Comparison of ENCODE assay signal across 21 cellular contexts in genomic region chr2:62343206-62343605, GRCh38.
DNase-seq lines count a peak whose midpoint lies in the region; ATAC-seq, FAIRE-seq and TF ChIP-seq lines count a peak whose summit lies in the region.
"Had no signal": no experiment of that assay in that cellular context is flagged by ENCODE, and none has a peak within 500 bp of the region (broad histone marks: within the 10 kb centered on the region; RNA-seq: fewer than 3 reads in every experiment).

No MANE protein-coding gene starts in this region.

- POLR2A ChIA-PET in GM12878 (lab: Charles Lee), result no interaction called here

- no peak overlapping the region for H3K4me3 ChIP-seq in OCI-LY3 (ENCODE audit: low read length)
- H3K4me3 ChIP-seq in GM12878, result no peak overlapping the region
- H3K4me3 ChIP-seq: MG63 had no signal

- no peak overlapping the region for H2AFZ ChIP-seq in OCI-LY3 (ENCODE audit: low read depth, low read length)
- H2AFZ ChIP-seq in GM12878 (ENCODE audit: control insufficient read depth, low read depth, low read length), result no peak overlapping the region; the same call in 1 of the 2 replicates

- in situ Hi-C loops in GM12878 (cut with MboI), result no loop called here

- H3K27me3 Mint-ChIP-seq in activated naive CD4-positive, alpha-beta T cell treated with anti-CD3 and anti-CD28 coated beads, Interleukin-2, amount 50 U/mL, for 24 hours, result no peaks in the 10 kb centered on the region
- H3K27me3 Mint-ChIP-seq in nephron progenitor cell (ENCODE audit: low read depth, poor library complexity), result no peaks in the 10 kb centered on the region
- H3K27me3 Mint-ChIP-seq: CD4-positive, alpha-beta memory T cell had no signal

- H3K4me1 ChIP-seq in OCI-LY3 (ENCODE audit: low read length) (peaks cover 31% of the 10 kb centered on the region), GM12878 (ENCODE audit: control insufficient read depth, insufficient read depth, low read length) (peaks cover 56% of the 10 kb centered on the region)

- H3K9ac ChIP-seq in OCI-LY3 (ENCODE audit: low read length), result no peak overlapping the region
- no peak overlapping the region for H3K9ac ChIP-seq in GM12878 (ENCODE audit: control insufficient read depth, insufficient read depth, low read length)

- H3K4me2 ChIP-seq in OCI-LY3 (ENCODE audit: low read length) (no peak overlapping the region), GM12878 (ENCODE audit: control insufficient read depth, insufficient read depth) (no peak overlapping the region)

- H3K36me3 Mint-ChIP-seq in activated naive CD4-positive, alpha-beta T cell treated with anti-CD3 and anti-CD28 coated beads, Interleukin-2, amount 50 U/mL, for 24 hours, result no peaks in the 10 kb centered on the region
- H3K36me3 Mint-ChIP-seq in activated naive CD4-positive, alpha-beta T cell treated with anti-CD3 and anti-CD28 coated beads, Interleukin-2, amount 50 U/mL, for 72 hours, result no peaks in the 10 kb centered on the region
- H3K36me3 Mint-ChIP-seq in nephron progenitor cell (ENCODE audit: low read depth), result no peaks in the 10 kb centered on the region

- H3K27me3 ChIP-seq in OCI-LY3 (ENCODE audit: low read depth, low read length), result no peaks in the 10 kb centered on the region
- H3K27me3 ChIP-seq in GM12878 (replicated peaks in 1 of 2; ENCODE audit: control insufficient read depth in 2 of 2, insufficient read depth in 2 of 2, low read length in 1 of 2), result no peaks in the 10 kb centered on the region
- H3K27me3 ChIP-seq: MG63 had no signal

- no TSS peak for BruUV-seq in GM12878 (replicated peaks; lab: Mats Ljungman, UMichigan)

- H4K20me1 ChIP-seq in OCI-LY3 (ENCODE audit: insufficient read depth, low read length) (no peaks in the 10 kb centered on the region), GM12878 (ENCODE audit: control insufficient read depth, insufficient read depth) (no peaks in the 10 kb centered on the region)

- no peak for TF ChIP-seq POLR2A in GM12878 (IDR thresholded peaks at IDR 0.05; ENCODE audit: low read depth, low read length)

- RAD21 ChIA-PET in GM12878 (lab: Charles Lee; ENCODE audit: unreplicated experiment), result interaction anchor here (1.0 to 1.9 kb wide), 2 partner anchors 34 to 38 kb away, joined by 3 to 8 read pairs; no protein-coding TSS in a partner anchor

- H3K27ac ChIP-seq in OCI-LY3 (ENCODE audit: low read length), result no peak overlapping the region
- H3K27ac ChIP-seq in GM12878 (ENCODE audit: control insufficient read depth, insufficient read depth), result peak overlapping the region; percentile 71
- H3K27ac ChIP-seq: HL-60 had no signal

- H3K27ac Mint-ChIP-seq in activated naive CD4-positive, alpha-beta T cell treated with anti-CD3 and anti-CD28 coated beads, Interleukin-2, amount 50 U/mL, for 24 hours, result peak overlapping the region; percentile 11
- no peak overlapping the region for H3K27ac Mint-ChIP-seq in activated naive CD4-positive, alpha-beta T cell treated with anti-CD3 and anti-CD28 coated beads, Interleukin-2, amount 50 U/mL, for 72 hours
- H3K27ac Mint-ChIP-seq in nephron progenitor cell, result peak overlapping the region; percentile 10
- H3K27ac Mint-ChIP-seq: CD4-positive, alpha-beta memory T cell had no signal

- no peak for DNase-seq in activated naive CD4-positive, alpha-beta T cell treated with anti-CD3 and anti-CD28 coated beads, Interleukin-2, amount 50 U/mL, for 72 hours (ENCODE audit: low spot score in 2 of 2)
- DNase-seq in GM12878 (ENCODE audit: low read depth, low spot score) (no peak), nephron progenitor cell (no peak), globus pallidus (ENCODE audit: low spot score) (no peak), NCI-H2171 treated with DMSO at 0.1 percent for 48 hours (lab: John Stamatoyannopoulos, UW) (no peak), DMS153 treated with DMSO at 0.1 percent for 48 hours (lab: John Stamatoyannopoulos, UW; ENCODE audit: unreplicated experiment) (no peak)
- DNase-seq: 8988T; CD4-positive, alpha-beta memory T cell; DMS79; HCEC 1CT; IMR-90; Kasumi-1; MG63; NCI-H2081; NCI-H2227 treated with DMSO at 0.1 percent for 48 hours had no signal

- no peaks in the 10 kb centered on the region for H3K4me1 Mint-ChIP-seq in activated naive CD4-positive, alpha-beta T cell treated with anti-CD3 and anti-CD28 coated beads, Interleukin-2, amount 50 U/mL, for 24 hours
- H3K4me1 Mint-ChIP-seq in nephron progenitor cell, result peaks cover 17% of the 10 kb centered on the region
- H3K4me1 Mint-ChIP-seq: CD4-positive, alpha-beta memory T cell had no signal

- CTCF ChIA-PET in GM12878 (lab: Yijun Ruan, JAX), result interaction anchor here (1.2 to 1.9 kb wide), 5 partner anchors 10 to 343 kb away, joined by 3 to 7 read pairs (median 4); no protein-coding TSS in a partner anchor

- no peaks in the 10 kb centered on the region for H3K9me3 Mint-ChIP-seq in activated naive CD4-positive, alpha-beta T cell treated with anti-CD3 and anti-CD28 coated beads, Interleukin-2, amount 50 U/mL, for 24 hours
- H3K9me3 Mint-ChIP-seq in activated naive CD4-positive, alpha-beta T cell treated with anti-CD3 and anti-CD28 coated beads, Interleukin-2, amount 50 U/mL, for 72 hours, result no peaks in the 10 kb centered on the region
- no peaks in the 10 kb centered on the region for H3K9me3 Mint-ChIP-seq in nephron progenitor cell

- H3K9me3 ChIP-seq in OCI-LY3 (ENCODE audit: insufficient read depth, low read length), result no peaks in the 10 kb centered on the region
- H3K9me3 ChIP-seq in GM12878 (replicated peaks; ENCODE audit: control insufficient read depth, insufficient read depth, low read length), result peaks cover 2% of the 10 kb centered on the region; the same call in 1 of the 3 replicates
- H3K9me3 ChIP-seq: MG63 had no signal

- intact Hi-C loops in GM12878 (cut with micrococcal nuclease; ENCODE audit: unreplicated experiment), result loop anchor here (5.0 to 10.0 kb wide), 3 partner anchors 141 to 348 kb away; no protein-coding TSS in a partner anchor

- peak; percentile 33; the same call in 1 of the 2 replicates for TF ChIP-seq RAD21 in GM12878 (IDR thresholded peaks at IDR 0.05; ENCODE audit: insufficient read depth, low read depth, low read length)

- ATAC-seq in activated naive CD4-positive, alpha-beta T cell treated with anti-CD3 and anti-CD28 coated beads, Interleukin-2, amount 50 U/mL, for 72 hours, result no peak
- ATAC-seq in GM12878, result no peak
- ATAC-seq: Panc1, Right ventricle myocardium inferior had no signal

- FAIRE-seq in GM12878 (lab: Jason Lieb, UNC), result no peak
- FAIRE-seq: D721Med had no signal

- TF ChIP-seq EP300 in GM12878 (IDR thresholded peaks at IDR 0.05; ENCODE audit: borderline replicate concordance in 1 of 2, control insufficient read depth in 1 of 2, low read depth in 2 of 2, low read length in 2 of 2), result no peak

- no peak overlapping the region for H3K4me3 Mint-ChIP-seq in activated naive CD4-positive, alpha-beta T cell treated with anti-CD3 and anti-CD28 coated beads, Interleukin-2, amount 50 U/mL, for 24 hours
- no peak overlapping the region for H3K4me3 Mint-ChIP-seq in nephron progenitor cell
- H3K4me3 Mint-ChIP-seq: CD4-positive, alpha-beta memory T cell had no signal

- TF ChIP-seq CTCF in OCI-LY3 (IDR thresholded peaks at IDR 0.05; ENCODE audit: low read depth, low read length) (peak; percentile 11; the same call in 1 of the 2 replicates), GM12878 (IDR thresholded peaks at IDR 0.05 in 2 of 3, conservative IDR thresholded peaks at IDR 0.05 in 1 of 3; ENCODE audit: control insufficient read depth in 2 of 3, extremely low read depth in 1 of 3, insufficient read depth in 1 of 3, low read depth in 3 of 3, low read length in 3 of 3) (0 out of 6 replicates have a peak, but pooled peaks of 1 of the 3 experiments have one; percentile 8), nephron progenitor cell (IDR thresholded peaks at IDR 0.05) (no peak)

- no peaks in the 10 kb centered on the region for H3K79me2 ChIP-seq in OCI-LY3 (ENCODE audit: low read length)
- no peaks in the 10 kb centered on the region for H3K79me2 ChIP-seq in GM12878 (ENCODE audit: control insufficient read depth, insufficient read depth, low read length)

- H3K36me3 ChIP-seq in OCI-LY3 (replicated peaks; ENCODE audit: low read depth, low read length), result no peaks in the 10 kb centered on the region
- no peaks in the 10 kb centered on the region for H3K36me3 ChIP-seq in GM12878 (ENCODE audit: control insufficient read depth in 2 of 2, insufficient read depth in 2 of 2, low read length in 1 of 2)
- H3K36me3 ChIP-seq: MG63 had no signal

- SMC1A ChIA-PET in GM12878 (lab: Charles Lee; ENCODE audit: uncharacterized antibody, unreplicated experiment), result interaction anchor here (1.0 to 16.4 kb wide), 5 partner anchors 11 to 68 kb away, joined by 3 to 467 read pairs (median 3); no protein-coding TSS in a partner anchor

TF ChIP-seq in GM12878, 131 proteins besides CTCF, POLR2A, EP300 and RAD21 (continues in another document):
- TF ChIP-seq HDAC2 (IDR thresholded peaks at IDR 0.05) (no peak), GATAD2B (conservative IDR thresholded peaks at IDR 0.05; ENCODE audit: low read depth) (no peak), ZBED1 (IDR thresholded peaks at IDR 0.05; ENCODE audit: borderline replicate concordance) (no peak), IRF4 (IDR thresholded peaks at IDR 0.05; ENCODE audit: low read depth, low read length) (no peak), SPI1 (IDR thresholded peaks at IDR 0.05; ENCODE audit: borderline replicate concordance, insufficient read depth, low read depth, low read length) (no peak), NFXL1 (IDR thresholded peaks at IDR 0.05; ENCODE audit: borderline replicate concordance) (no peak), REST (IDR thresholded peaks at IDR 0.05; ENCODE audit: low read depth, low read length) (no peak)

Comparison
In these comparisons a context has a peak if more than half of its experiments do, and no peak if none do; other contexts are left out.
1. H3K27ac Mint-ChIP-seq: peak in activated naive CD4-positive, alpha-beta T cell treated with anti-CD3 and anti-CD28 coated beads, Interleukin-2, amount 50 U/mL, for 24 hours (single experiment) and nephron progenitor cell (single experiment); none in activated naive CD4-positive, alpha-beta T cell treated with anti-CD3 and anti-CD28 coated beads, Interleukin-2, amount 50 U/mL, for 72 hours (0 of 2).